Comparison of ENCODE assay signal across 8 cellular contexts in the genomic region with DNA sequence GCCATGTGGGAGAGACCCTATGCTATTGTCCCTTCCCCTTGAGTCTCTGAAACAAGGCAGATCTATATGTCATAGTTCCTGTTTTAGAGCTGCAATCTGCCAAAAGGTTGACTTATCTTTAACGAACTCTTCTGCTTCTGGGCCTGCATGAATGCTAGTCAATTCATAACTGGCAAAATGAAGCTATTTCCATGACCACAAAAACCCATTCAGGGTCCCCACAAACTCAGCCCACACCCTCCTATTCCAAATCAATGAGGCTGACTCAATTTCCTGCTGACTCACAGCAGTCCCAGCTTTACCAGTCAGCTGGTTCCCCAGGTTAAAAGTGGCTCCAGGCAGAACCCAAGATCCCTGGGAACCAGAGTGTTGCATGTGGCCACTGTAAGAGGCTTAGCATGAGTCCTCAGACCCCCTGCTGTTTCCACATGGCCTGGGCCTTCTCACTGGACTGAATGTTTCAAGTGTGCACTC. TPM values are rescaled to one million over a fixed set of nuclear protein-coding genes. Genes with fewer than 3 reads are reported as not detected.
A peak's percentile ranks its signal among the peaks of the same experiment; 100 is the strongest.
DNase-seq lines count a peak whose midpoint lies in the region; ATAC-seq and TF ChIP-seq lines count a peak whose summit lies in the region.

No MANE protein-coding gene starts in this region.

- peak; percentile 72 to 93 for ATAC-seq in activated naive CD4-positive, alpha-beta T cell treated with anti-CD3 and anti-CD28 coated beads, Interleukin-2, amount 50 U/mL, for 72 hours
- peak; percentile 71 for ATAC-seq in HG03060 (IDR thresholded peaks at IDR 0.05; ENCODE audit: low read depth, unreplicated experiment)
- no peak for ATAC-seq in left colon

- intact Hi-C loops in left colon (cut with DNase I, micrococcal nuclease): no loop called here
- intact Hi-C loops in spleen (cut with DNase I; ENCODE audit: low total_unique reads): no loop called here

- peaks cover 10 to 15% of the 10 kb centered on the region in 2 donors for H3K9me3 Mint-ChIP-seq in activated naive CD4-positive, alpha-beta T cell treated with anti-CD3 and anti-CD28 coated beads, Interleukin-2, amount 50 U/mL, for 72 hours
- H3K9me3 Mint-ChIP-seq in neural progenitor cell: peaks cover 3% of the 10 kb centered on the region

- H3K27me3 ChIP-seq in neural progenitor cell: no peaks in the 10 kb centered on the region
- peaks cover 0 to 2% (median 0%) of the 10 kb centered on the region in 7 donors for H3K27me3 ChIP-seq in spleen (replicated peaks in 1 of 7)

- 10 to 38% (median 21%) methylated on average over 1 of the region's 1 CpG for WGBS in spleen, 5 donors

- TF ChIP-seq CTCF in neural progenitor cell (IDR thresholded peaks at IDR 0.05): no peak
- no peak for TF ChIP-seq CTCF in spleen (IDR thresholded peaks at IDR 0.05 in 8 of 11, conservative IDR thresholded peaks at IDR 0.05 in 3 of 11)

- H3K4me1 ChIP-seq in neural progenitor cell (peaks cover 7% of the 10 kb centered on the region), spleen (no peaks in the 10 kb centered on the region)

- peaks cover 13% of the 10 kb centered on the region for H3K4me1 Mint-ChIP-seq in neural progenitor cell

- H3K4me3 ChIP-seq in neural progenitor cell (no peak overlapping the region), spleen (no peak overlapping the region)

- H3K4me3 Mint-ChIP-seq in neural progenitor cell: no peak overlapping the region

- peaks cover 0 to 11% of the 10 kb centered on the region in 2 donors for H3K36me3 Mint-ChIP-seq in activated naive CD4-positive, alpha-beta T cell treated with anti-CD3 and anti-CD28 coated beads, Interleukin-2, amount 50 U/mL, for 72 hours
- no peaks in the 10 kb centered on the region for H3K36me3 Mint-ChIP-seq in neural progenitor cell

- TF ChIP-seq POLR2A in spleen (IDR thresholded peaks at IDR 0.05) (no peak), erythroblast (IDR thresholded peaks at IDR 0.05; ENCODE audit: low read length) (no peak)

- H4K20me1 ChIP-seq in neural progenitor cell (ENCODE audit: low read depth): no peaks in the 10 kb centered on the region

- no peak overlapping the region for H3K27ac Mint-ChIP-seq in activated naive CD4-positive, alpha-beta T cell treated with anti-CD3 and anti-CD28 coated beads, Interleukin-2, amount 50 U/mL, for 72 hours
- no peak overlapping the region for H3K27ac Mint-ChIP-seq in neural progenitor cell

- DNase-seq in activated naive CD4-positive, alpha-beta T cell treated with anti-CD3 and anti-CD28 coated beads, Interleukin-2, amount 50 U/mL, for 72 hours (ENCODE audit: low spot score in 2 of 2): peak in 1 of 2 donors; percentile 15
- DNase-seq in activated naive CD4-positive, alpha-beta T cell treated with anti-CD3 and anti-CD28 coated beads, Interleukin-2, amount 50 U/mL, for 16 hours: no peak
- DNase-seq in SK-MEL-5 (ENCODE audit: low read depth, low spot score) (peak; percentile 55), neural progenitor cell (ENCODE audit: low spot score) (peak; percentile 24), left colon (no peak), spleen (no peak), erythroblast (lab: John Stamatoyannopoulos, UW) (no peak)

- peaks cover 6% of the 10 kb centered on the region for H3K27me3 Mint-ChIP-seq in neural progenitor cell (ENCODE audit: insufficient read depth, low read depth)

- H2AFZ ChIP-seq in neural progenitor cell (replicated peaks): no peak overlapping the region

- H3K9ac ChIP-seq in neural progenitor cell: no peak overlapping the region

- no peak overlapping the region for H3K27ac ChIP-seq in neural progenitor cell
- H3K27ac ChIP-seq in spleen: no peak overlapping the region

- in situ Hi-C loops in SK-MEL-5 (cut with HindIII; ENCODE audit: low pct_unique_long_range_greater_than_20kb, low sequenced_read_pairs): no loop called here

- no peak overlapping the region for H3K4me2 ChIP-seq in neural progenitor cell

- H3K9me3 ChIP-seq in neural progenitor cell (ENCODE audit: low read depth) (no peaks in the 10 kb centered on the region), spleen (no peaks in the 10 kb centered on the region)

- no peaks in the 10 kb centered on the region for H3K79me2 ChIP-seq in neural progenitor cell (ENCODE audit: low read depth)

- no peaks in the 10 kb centered on the region for H3F3A ChIP-seq in neural progenitor cell (ENCODE audit: low read depth)

- H3K36me3 ChIP-seq in neural progenitor cell: no peaks in the 10 kb centered on the region
- no peaks in the 10 kb centered on the region for H3K36me3 ChIP-seq in spleen

RNA-seq across cellular contexts. Expression of gene SOD3, which starts 25.2 kb away (rescaled TPM):
- total RNA-seq in activated naive CD4-positive, alpha-beta T cell treated with anti-CD3 and anti-CD28 coated beads, Interleukin-2, amount 50 U/mL, for 72 hours: not detected
- total RNA-seq in SK-MEL-5 (2014; rRNA removed; shearing (Covaris generic)): not detected in 2 replicates
- polyA plus RNA-seq in SK-MEL-5 (2015; cell fraction: cytosol; rRNA removed): 0.08 and 0.11 TPM in 2 replicates
- not detected in 2 replicates for polyA plus RNA-seq in SK-MEL-5 (2015; cell fraction: nucleus; rRNA removed)
- total RNA-seq in neural progenitor cell (ENCODE audit: low replicate concordance) (0.11 and 1.6 TPM in 2 replicates), left colon (10 to 100 TPM; 28.2 to 40.9 TPM), spleen (10 to 100 TPM in 6 of 7 donors, 1 to 10 TPM in 1; 8.6 to 28.8 (median 17.0) TPM)
- 10 to 100 TPM in 1 of 3 donors, 1 to 10 TPM in 2; 4.0 to 13.8 (median 9.6) TPM for polyA plus RNA-seq in spleen

Comparison
In these comparisons a context has a peak if more than half of its experiments do, and no peak if none do; other contexts are left out.
1. DNase-seq: peak in SK-MEL-5 (single experiment) and neural progenitor cell (single experiment); none in activated naive CD4-positive, alpha-beta T cell treated with anti-CD3 and anti-CD28 coated beads, Interleukin-2, amount 50 U/mL, for 16 hours (single experiment), left colon (0 of 2), spleen (single experiment) and erythroblast (0 of 2).